1 cellular context compared by ENCODE assay signal in the genomic region with DNA sequence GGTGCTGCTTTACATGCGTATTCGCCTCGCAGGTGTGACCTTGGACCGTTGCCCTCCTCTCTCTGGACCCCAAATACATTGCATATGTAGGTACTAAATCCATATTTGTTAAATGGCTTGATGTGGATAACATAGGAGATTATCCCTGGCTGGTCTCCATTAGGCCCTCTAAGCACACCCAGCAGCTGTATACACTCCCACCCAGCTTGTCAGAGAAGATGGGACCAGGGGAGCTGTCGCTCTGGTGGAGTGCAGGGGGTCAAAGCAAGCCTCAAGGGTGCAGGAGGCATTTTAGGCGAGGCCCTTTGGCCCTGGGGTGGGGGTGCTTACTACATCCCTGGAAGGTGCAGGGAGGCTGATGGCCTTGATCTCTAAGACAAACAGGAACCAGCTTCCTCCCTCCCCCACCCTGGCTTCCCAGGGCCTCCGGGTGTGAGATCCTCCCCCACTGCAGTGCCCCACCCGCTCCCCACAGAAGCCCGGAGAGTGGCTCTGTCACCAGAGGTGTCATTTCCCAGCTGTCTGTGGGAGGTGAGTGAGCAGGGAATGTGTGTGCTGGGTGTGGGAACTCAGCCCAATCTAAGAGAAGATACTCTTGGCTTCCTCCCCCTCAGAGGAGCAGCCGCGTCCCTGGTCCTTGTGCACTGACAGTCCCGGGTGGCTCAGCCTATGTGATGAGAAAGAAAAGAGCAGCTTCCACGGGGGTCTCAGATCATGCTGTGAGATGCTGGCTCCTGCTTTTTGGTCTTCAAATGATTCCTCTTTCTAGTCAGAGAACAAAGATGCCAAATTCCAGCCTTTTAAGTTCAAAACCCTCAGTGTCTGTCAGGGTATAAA.
TF ChIP-seq lines count a peak whose summit lies in the region.

No MANE protein-coding gene starts in this region.

TF ChIP-seq in K562, 482 proteins besides CTCF, POLR2A, EP300 and RAD21 (continued from another document):
- TF ChIP-seq, protein P1, sequence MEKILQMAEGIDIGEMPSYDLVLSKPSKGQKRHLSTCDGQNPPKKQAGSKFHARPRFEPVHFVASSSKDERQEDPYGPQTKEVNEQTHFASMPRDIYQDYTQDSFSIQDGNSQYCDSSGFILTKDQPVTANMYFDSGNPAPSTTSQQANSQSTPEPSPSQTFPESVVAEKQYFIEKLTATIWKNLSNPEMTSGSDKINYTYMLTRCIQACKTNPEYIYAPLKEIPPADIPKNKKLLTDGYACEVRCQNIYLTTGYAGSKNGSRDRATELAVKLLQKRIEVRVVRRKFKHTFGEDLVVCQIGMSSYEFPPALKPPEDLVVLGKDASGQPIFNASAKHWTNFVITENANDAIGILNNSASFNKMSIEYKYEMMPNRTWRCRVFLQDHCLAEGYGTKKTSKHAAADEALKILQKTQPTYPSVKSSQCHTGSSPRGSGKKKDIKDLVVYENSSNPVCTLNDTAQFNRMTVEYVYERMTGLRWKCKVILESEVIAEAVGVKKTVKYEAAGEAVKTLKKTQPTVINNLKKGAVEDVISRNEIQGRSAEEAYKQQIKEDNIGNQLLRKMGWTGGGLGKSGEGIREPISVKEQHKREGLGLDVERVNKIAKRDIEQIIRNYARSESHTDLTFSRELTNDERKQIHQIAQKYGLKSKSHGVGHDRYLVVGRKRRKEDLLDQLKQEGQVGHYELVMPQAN (IDR thresholded peaks at IDR 0.05; ENCODE audit: borderline replicate concordance) = no peak
- TF ChIP-seq POLR3A (IDR thresholded peaks at IDR 0.05; ENCODE audit: borderline replicate concordance, extremely low read depth, insufficient read depth, insufficient read length) (no peak), ZNF696 (CRISPR knock-in tag; conservative IDR thresholded peaks at IDR 0.05) (no peak), NR1H2 (CRISPR knock-in tag; IDR thresholded peaks at IDR 0.05) (no peak), ZKSCAN1 (IDR thresholded peaks at IDR 0.05; ENCODE audit: low read depth, low read length) (no peak)
- TF ChIP-seq, protein P2, sequence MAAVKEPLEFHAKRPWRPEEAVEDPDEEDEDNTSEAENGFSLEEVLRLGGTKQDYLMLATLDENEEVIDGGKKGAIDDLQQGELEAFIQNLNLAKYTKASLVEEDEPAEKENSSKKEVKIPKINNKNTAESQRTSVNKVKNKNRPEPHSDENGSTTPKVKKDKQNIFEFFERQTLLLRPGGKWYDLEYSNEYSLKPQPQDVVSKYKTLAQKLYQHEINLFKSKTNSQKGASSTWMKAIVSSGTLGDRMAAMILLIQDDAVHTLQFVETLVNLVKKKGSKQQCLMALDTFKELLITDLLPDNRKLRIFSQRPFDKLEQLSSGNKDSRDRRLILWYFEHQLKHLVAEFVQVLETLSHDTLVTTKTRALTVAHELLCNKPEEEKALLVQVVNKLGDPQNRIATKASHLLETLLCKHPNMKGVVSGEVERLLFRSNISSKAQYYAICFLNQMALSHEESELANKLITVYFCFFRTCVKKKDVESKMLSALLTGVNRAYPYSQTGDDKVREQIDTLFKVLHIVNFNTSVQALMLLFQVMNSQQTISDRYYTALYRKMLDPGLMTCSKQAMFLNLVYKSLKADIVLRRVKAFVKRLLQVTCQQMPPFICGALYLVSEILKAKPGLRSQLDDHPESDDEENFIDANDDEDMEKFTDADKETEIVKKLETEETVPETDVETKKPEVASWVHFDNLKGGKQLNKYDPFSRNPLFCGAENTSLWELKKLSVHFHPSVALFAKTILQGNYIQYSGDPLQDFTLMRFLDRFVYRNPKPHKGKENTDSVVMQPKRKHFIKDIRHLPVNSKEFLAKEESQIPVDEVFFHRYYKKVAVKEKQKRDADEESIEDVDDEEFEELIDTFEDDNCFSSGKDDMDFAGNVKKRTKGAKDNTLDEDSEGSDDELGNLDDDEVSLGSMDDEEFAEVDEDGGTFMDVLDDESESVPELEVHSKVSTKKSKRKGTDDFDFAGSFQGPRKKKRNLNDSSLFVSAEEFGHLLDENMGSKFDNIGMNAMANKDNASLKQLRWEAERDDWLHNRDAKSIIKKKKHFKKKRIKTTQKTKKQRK (IDR thresholded peaks at IDR 0.05; ENCODE audit: borderline replicate concordance, low read depth, low read length) = no peak
